Comparison of ENCODE assay signal across 9 cellular contexts in the genomic region with DNA sequence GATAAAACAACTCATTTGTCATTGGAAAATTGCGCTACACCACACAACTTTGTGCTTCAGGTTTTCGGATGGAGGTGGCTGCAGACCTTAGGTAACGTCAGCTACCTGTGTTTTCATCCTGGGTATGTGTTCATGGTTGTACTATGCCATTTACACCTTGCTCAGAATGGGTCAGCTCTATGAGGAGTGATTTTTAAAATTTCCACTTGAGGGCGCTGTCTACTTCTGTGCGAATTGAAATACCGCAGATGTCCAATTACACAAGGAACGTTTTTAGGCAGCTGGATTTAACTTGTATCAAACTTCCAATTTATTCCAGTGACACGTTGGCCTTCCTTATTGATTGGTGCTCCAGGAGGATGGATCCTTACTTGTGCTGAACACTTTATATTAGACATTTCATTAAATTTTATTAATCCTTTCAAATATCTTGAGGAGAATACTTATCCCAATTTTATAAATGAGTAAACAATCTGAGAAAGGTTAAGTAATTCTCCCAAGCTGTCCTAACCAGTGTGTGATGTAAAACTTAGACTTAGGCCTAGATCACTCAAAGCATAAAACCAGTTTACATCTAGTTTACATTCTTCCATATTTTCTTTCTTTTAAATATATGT. TPM values are rescaled to one million over a fixed set of nuclear protein-coding genes. Genes with fewer than 3 reads are reported as not detected.
DNase-seq lines count a peak whose midpoint lies in the region; ATAC-seq, FAIRE-seq and TF ChIP-seq lines count a peak whose summit lies in the region.
"Had no signal": no experiment of that assay in that cellular context is flagged by ENCODE, and none has a peak within 500 bp of the region (broad histone marks: within the 10 kb centered on the region; RNA-seq: fewer than 3 reads in every experiment).

No MANE protein-coding gene starts in this region.

- H3K36me3 Mint-ChIP-seq in H9 (ENCODE audit: insufficient read depth in 1 of 3, low read depth in 3 of 3) (no peaks in the 10 kb centered on the region; a peak in 1 of 7 replicates), T-helper 17 cell (ENCODE audit: low read depth) (no peaks in the 10 kb centered on the region), type B pancreatic cell (no peaks in the 10 kb centered on the region)

- H3K23ac ChIP-seq in H9 (ENCODE audit: insufficient read length, low read depth, low read length), result no peak overlapping the region

- H4K20me1 ChIP-seq in H9 (ENCODE audit: control insufficient read depth, insufficient read depth, insufficient read length), result no peaks in the 10 kb centered on the region

- H3K9ac ChIP-seq in H9 (ENCODE audit: extremely low read depth, insufficient read length, low read length), result no peak overlapping the region

- H2AK5ac ChIP-seq in H9 (ENCODE audit: insufficient read length, low read length), result no peak overlapping the region

- no peak overlapping the region for H3K56ac ChIP-seq in H9 (ENCODE audit: insufficient read length, low read depth, low read length)

- H3K27me3 Mint-ChIP-seq in H9 (ENCODE audit: low read depth) (no peaks in the 10 kb centered on the region), T-helper 17 cell (no peaks in the 10 kb centered on the region), type B pancreatic cell (peaks cover 5% of the 10 kb centered on the region)

- peak; percentile 47 for ATAC-seq in T-helper 17 cell

- DNase-seq in SIG-M5 treated with dmso at 0.1 percent for 504 hours (lab: John Stamatoyannopoulos, UW; ENCODE audit: unreplicated experiment) (peak; percentile 19), SIG-M5 (lab: John Stamatoyannopoulos, UW) (no peak), H9 (peak; percentile 41), MV-4-11 (lab: John Stamatoyannopoulos, UW) (peak; percentile 35), T-helper 17 cell (no peak), type B pancreatic cell (ENCODE audit: extremely low spot score, unreplicated experiment) (no peak), ecto neural progenitor cell (ENCODE audit: low spot score) (no peak)

- H2AFZ ChIP-seq in H9 (ENCODE audit: low read length), result no peak overlapping the region

- H3K4ac ChIP-seq in H9 (ENCODE audit: low read depth, low read length), result no peak overlapping the region

- no CpG with 5 or more reads among the region's 8 CpGs for WGBS in H9 (ENCODE audit: extremely low coverage, insufficient read length, low lambda C conversion rate)

- no peak overlapping the region for H3K4me2 ChIP-seq in H9 (ENCODE audit: insufficient read depth, insufficient read length, low read length)

- peak; percentile 90 for FAIRE-seq in islet of Langerhans (lab: Jason Lieb, UNC)

- H4K91ac ChIP-seq in H9 (ENCODE audit: insufficient read length, low read depth, low read length), result no peak overlapping the region

- TF ChIP-seq CTCF in H9 (conservative IDR thresholded peaks at IDR 0.05) (peak; percentile 85), type B pancreatic cell (conservative IDR thresholded peaks at IDR 0.05) (peak; percentile 84)

- H2BK120ac ChIP-seq in H9 (ENCODE audit: low read depth, low read length, poor library complexity, severe bottlenecking), result no peak overlapping the region

- no peak overlapping the region for H4K8ac ChIP-seq in H9 (replicated peaks; ENCODE audit: insufficient read length, low read depth, low read length)

- no peaks in the 10 kb centered on the region for H3K9me3 Mint-ChIP-seq in H9
- no peaks in the 10 kb centered on the region for H3K9me3 Mint-ChIP-seq in type B pancreatic cell

- no peak overlapping the region for H2BK20ac ChIP-seq in H9 (ENCODE audit: low read depth, low read length, poor library complexity, severe bottlenecking)

- H3T11ph ChIP-seq in H9 (ENCODE audit: low read length), result no peak overlapping the region

- H3K14ac ChIP-seq in H9 (ENCODE audit: insufficient read depth, low read length), result no peak overlapping the region

- H3K27ac ChIP-seq in H9 (ENCODE audit: insufficient read length, low read depth, low read length), result no peak overlapping the region

- no peaks in the 10 kb centered on the region for H3K27me3 ChIP-seq in H9 (ENCODE audit: insufficient read depth, low read length)

- H3K4me1 Mint-ChIP-seq in H9 (peaks cover 3 to 4% of the 10 kb centered on the region in 2 experiments; a peak in 3 of 4 replicates), T-helper 17 cell (no peaks in the 10 kb centered on the region), type B pancreatic cell (ENCODE audit: unreplicated experiment) (no peaks in the 10 kb centered on the region)

- no peak overlapping the region for H3K27ac Mint-ChIP-seq in H9
- H3K27ac Mint-ChIP-seq in T-helper 17 cell, result no peak overlapping the region
- H3K27ac Mint-ChIP-seq in type B pancreatic cell, result no peak overlapping the region

- no peaks in the 10 kb centered on the region for H3K4me1 ChIP-seq in H9 (ENCODE audit: insufficient read depth, low read length)

- no peaks in the 10 kb centered on the region for H3K79me1 ChIP-seq in H9 (ENCODE audit: insufficient read depth, low read depth, low read length, poor library complexity, severe bottlenecking)

- H3K79me2 ChIP-seq in H9 (ENCODE audit: insufficient read depth, low read length), result no peaks in the 10 kb centered on the region

- H3K4me3 Mint-ChIP-seq in H9 (no peak overlapping the region), T-helper 17 cell (no peak overlapping the region), type B pancreatic cell (no peak overlapping the region)

- no peak overlapping the region for H2BK12ac ChIP-seq in H9 (ENCODE audit: insufficient read length, low read depth, low read length)

- no peak overlapping the region for H4K5ac ChIP-seq in H9 (ENCODE audit: insufficient read length, low read depth, low read length)

- H3K18ac ChIP-seq in H9 (ENCODE audit: insufficient read length, low read depth, low read length), result no peak overlapping the region

- no peak overlapping the region for H2BK5ac ChIP-seq in H9 (ENCODE audit: insufficient read length, low read length)

- no peak overlapping the region for H2BK15ac ChIP-seq in H9 (ENCODE audit: low read depth, low read length)

- H3K9me3 ChIP-seq in H9 (ENCODE audit: control insufficient read depth, low read depth, low read length), result no peaks in the 10 kb centered on the region
- no peaks in the 10 kb centered on the region for H3K9me3 ChIP-seq in T-helper 17 cell (ENCODE audit: control insufficient read depth, low read length, poor library complexity, severe bottlenecking)

- no peaks in the 10 kb centered on the region for H3K23me2 ChIP-seq in H9 (ENCODE audit: insufficient read length, low read depth, low read length, poor library complexity, severe bottlenecking)

RNA-seq across cellular contexts. Expression of a gene that starts 23.4 kb away (rescaled TPM):
- total RNA-seq in H9 (2021), result 2.5 and 2.8 TPM in 2 replicates
- total RNA-seq in T-helper 17 cell, result under 1 TPM; 0.21 to 0.42 TPM
- total RNA-seq in type B pancreatic cell (ENCODE audit: low replicate concordance), result 1.2 and 1.5 TPM in 2 replicates
- total RNA-seq: Daoy had no signal

Comparison
In these comparisons a context has a peak if more than half of its experiments do, and no peak if none do; other contexts are left out.
1. DNase-seq: peak in SIG-M5 treated with dmso at 0.1 percent for 504 hours (single experiment), H9 (single experiment) and MV-4-11 (single experiment); none in SIG-M5 (single experiment), T-helper 17 cell (0 of 3), type B pancreatic cell (single experiment) and ecto neural progenitor cell (single experiment).